1 cellular context compared by ENCODE assay signal in genomic region chr9:134443169-134444039, GRCh38.
A peak's percentile ranks its signal among the peaks of the same experiment; 100 is the strongest.
TF ChIP-seq lines count a peak whose summit lies in the region.

No MANE protein-coding gene starts in this region.

TF ChIP-seq in IMR-90, 13 proteins besides CTCF, POLR2A, EP300 and RAD21 (continued from another document):
- peak; percentile 97 for TF ChIP-seq SMC3 (IDR thresholded peaks at IDR 0.05; ENCODE audit: low read depth, low read length)
- no peak for TF ChIP-seq RFX5 (IDR thresholded peaks at IDR 0.05; ENCODE audit: low read depth, low read length)
- peak; percentile 67; the same call in 1 of the 2 replicates for TF ChIP-seq CHD1 (IDR thresholded peaks at IDR 0.05; ENCODE audit: low read depth, low read length)
- TF ChIP-seq FOS (IDR thresholded peaks at IDR 0.05; ENCODE audit: low read depth, low read length): peak; percentile 45
- 0 out of 2 replicates have a peak, but pooled peaks have one; percentile 3 for TF ChIP-seq CEBPB (IDR thresholded peaks at IDR 0.05; ENCODE audit: low read depth, low read length)
- TF ChIP-seq BHLHE40 (IDR thresholded peaks at IDR 0.05; ENCODE audit: low read depth, low read length): peak; percentile 39; the same call in 1 of the 2 replicates
- peak; percentile 63 for TF ChIP-seq RCOR1 (IDR thresholded peaks at IDR 0.05; ENCODE audit: insufficient replicate concordance, low read length)
- TF ChIP-seq USF2 (IDR thresholded peaks at IDR 0.05; ENCODE audit: low read depth, low read length): peak; percentile 35; the same call in 1 of the 2 replicates
- peak; percentile 38; the same call in 1 of the 2 replicates for TF ChIP-seq MXI1 (IDR thresholded peaks at IDR 0.05; ENCODE audit: borderline replicate concordance, low read depth, low read length)
- no peak for TF ChIP-seq MAFK (IDR thresholded peaks at IDR 0.05; ENCODE audit: low read depth, low read length)
